ENCODE assay signal across 22 cellular contexts in genomic region chr4:56874166-56874565, GRCh38. TPM values are rescaled to one million over a fixed set of nuclear protein-coding genes. Genes with fewer than 3 reads are reported as not detected.
DNase-seq lines count a peak whose midpoint lies in the region; ATAC-seq, FAIRE-seq and TF ChIP-seq lines count a peak whose summit lies in the region.
"Had no signal": no experiment of that assay in that cellular context is flagged by ENCODE, and none has a peak within 500 bp of the region (broad histone marks: within the 10 kb centered on the region; RNA-seq: fewer than 3 reads in every experiment).

No MANE protein-coding gene starts in this region.

- TF ChIP-seq CTCF in endodermal cell (conservative IDR thresholded peaks at IDR 0.05) = no peak
- TF ChIP-seq CTCF in right atrium auricular region (IDR thresholded peaks at IDR 0.05) = no peak

- H3K27me3 ChIP-seq in endodermal cell (ENCODE audit: control insufficient read depth, insufficient read depth, low read length, poor library complexity, severe bottlenecking) (no peaks in the 10 kb centered on the region), small intestine (ENCODE audit: control insufficient read depth in 2 of 2, insufficient read depth in 2 of 2, low read length in 2 of 2) (no peaks in the 10 kb centered on the region), right atrium auricular region (no peaks in the 10 kb centered on the region)
- H3K27me3 ChIP-seq: BLaER1 treated with 17β-estradiol and CSF1 and Interleukin-3, amounts not matched to agents 10 nM and 100 nM had no signal

- H3K4me1 Mint-ChIP-seq in endodermal cell = peaks cover 16% of the 10 kb centered on the region
- no peaks in the 10 kb centered on the region for H3K4me1 Mint-ChIP-seq in T-helper 2 cell treated with Interferon-gamma antibody and Interleukin-4, amounts not matched to agents 5 μg/mL and 100 μg/mL, for 36 hours (ENCODE audit: low read depth)

- no peaks in the 10 kb centered on the region for H3K9me3 Mint-ChIP-seq in endodermal cell
- no peaks in the 10 kb centered on the region for H3K9me3 Mint-ChIP-seq in T-helper 2 cell treated with Interferon-gamma antibody and Interleukin-4, amounts not matched to agents 5 μg/mL and 100 μg/mL, for 36 hours
- H3K9me3 Mint-ChIP-seq: activated naive CD8-positive, alpha-beta T cell treated with anti-CD3 and anti-CD28 coated beads, Interleukin-2, amount 50 U/mL, for 24 hours had no signal

- 69 to 74% methylated on average over 5 to 9 of the region's 10 CpGs for WGBS in endodermal cell (ENCODE audit: insufficient coverage in 1 of 2, insufficient read length in 1 of 2), 2 experiments
- WGBS in small intestine, 3 donors = 57 to 79% (median 65%) methylated on average over 9 to 10 of the region's 10 CpGs

- H3K9ac ChIP-seq in endodermal cell (ENCODE audit: extremely low read depth, low read length, poor library complexity, severe bottlenecking) = no peak overlapping the region
- H3K9ac ChIP-seq: BLaER1 treated with 17β-estradiol and CSF1 and Interleukin-3, amounts not matched to agents 10 nM and 100 nM; SK-N-SH had no signal

- no peaks in the 10 kb centered on the region for H3K36me3 Mint-ChIP-seq in endodermal cell (ENCODE audit: low read depth)
- no peaks in the 10 kb centered on the region for H3K36me3 Mint-ChIP-seq in T-helper 2 cell treated with Interferon-gamma antibody and Interleukin-4, amounts not matched to agents 5 μg/mL and 100 μg/mL, for 36 hours (ENCODE audit: low read depth)

- H3K36me3 ChIP-seq in endodermal cell (ENCODE audit: control insufficient read depth, insufficient read depth, low read length) (no peaks in the 10 kb centered on the region), small intestine (ENCODE audit: control insufficient read depth in 2 of 2, insufficient read depth in 2 of 2, low read length in 2 of 2) (no peaks in the 10 kb centered on the region), right atrium auricular region (no peaks in the 10 kb centered on the region)
- H3K36me3 ChIP-seq: BLaER1 treated with 17β-estradiol and CSF1 and Interleukin-3, amounts not matched to agents 10 nM and 100 nM; neutrophil had no signal

- H3K27ac ChIP-seq in endodermal cell (ENCODE audit: low read depth, low read length) (no peak overlapping the region), small intestine (ENCODE audit: low read depth in 1 of 2, low read length in 1 of 2) (no peak overlapping the region), right atrium auricular region (no peak overlapping the region)
- H3K27ac ChIP-seq: BLaER1 treated with 17β-estradiol and CSF1 and Interleukin-3, amounts not matched to agents 10 nM and 100 nM; neutrophil; PC-9 had no signal

- no peaks in the 10 kb centered on the region for H3K4me1 ChIP-seq in endodermal cell (ENCODE audit: control insufficient read depth, insufficient read depth, low read length)
- H3K4me1 ChIP-seq in small intestine (ENCODE audit: control insufficient read depth in 2 of 2, insufficient read depth in 1 of 2, low read depth in 1 of 2, low read length in 1 of 2) = no peaks in the 10 kb centered on the region
- peaks cover 0 to 6% of the 10 kb centered on the region in 2 donors for H3K4me1 ChIP-seq in right atrium auricular region

- DNase-seq in DMS53 (lab: John Stamatoyannopoulos, UW) (peak; percentile 47), DMS53 treated with DMSO at 0.1 percent for 48 hours (lab: John Stamatoyannopoulos, UW; ENCODE audit: unreplicated experiment) (no peak), NCI-H748 treated with DMSO at 0.1 percent for 48 hours (lab: John Stamatoyannopoulos, UW) (peak; percentile 32), endodermal cell (peak; percentile 54), small intestine (peak; percentile 19), right atrium auricular region (ENCODE audit: low spot score) (no peak)
- DNase-seq in T-helper 2 cell treated with Interferon-gamma antibody and Interleukin-4, amounts not matched to agents 5 μg/mL and 100 μg/mL, for 36 hours (ENCODE audit: low spot score) = no peak
- DNase-seq: 8988T; activated CD4-positive, alpha-beta T cell treated with anti-CD3 and anti-CD28 coated beads, Interleukin-2, amount 50 U/mL, for 48 hours; activated naive CD8-positive, alpha-beta T cell treated with anti-CD3 and anti-CD28 coated beads, Interleukin-2, amount 50 U/mL, for 24 hours; caudate nucleus; mesendoderm; NCI-H2029 treated with DMSO at 0.1 percent for 48 hours; SK-N-SH had no signal

- ATAC-seq in HG02852 (IDR thresholded peaks at IDR 0.05; ENCODE audit: unreplicated experiment) = no peak
- ATAC-seq: activated naive CD8-positive, alpha-beta T cell treated with anti-CD3 and anti-CD28 coated beads, Interleukin-2, amount 50 U/mL, for 24 hours; sciatic nerve had no signal

- no peaks in the 10 kb centered on the region for H3K27me3 Mint-ChIP-seq in endodermal cell (ENCODE audit: insufficient read depth)
- H3K27me3 Mint-ChIP-seq in T-helper 2 cell treated with Interferon-gamma antibody and Interleukin-4, amounts not matched to agents 5 μg/mL and 100 μg/mL, for 36 hours (ENCODE audit: low read depth) = peaks cover 8% of the 10 kb centered on the region

- no peaks in the 10 kb centered on the region for H3K9me3 ChIP-seq in endodermal cell (ENCODE audit: control insufficient read depth, low read length)
- no peaks in the 10 kb centered on the region for H3K9me3 ChIP-seq in small intestine (ENCODE audit: control insufficient read depth, low read depth)
- no peaks in the 10 kb centered on the region for H3K9me3 ChIP-seq in right atrium auricular region
- H3K9me3 ChIP-seq: BLaER1 treated with 17β-estradiol and CSF1 and Interleukin-3, amounts not matched to agents 10 nM and 100 nM; neutrophil; SK-N-SH had no signal

- no peak for FAIRE-seq in small intestine (lab: Jason Lieb, UNC)
- FAIRE-seq: frontal cortex, TTC549 had no signal

- H3K27ac Mint-ChIP-seq in endodermal cell = no peak overlapping the region
- H3K27ac Mint-ChIP-seq in T-helper 2 cell treated with Interferon-gamma antibody and Interleukin-4, amounts not matched to agents 5 μg/mL and 100 μg/mL, for 36 hours = no peak overlapping the region
- H3K27ac Mint-ChIP-seq: activated naive CD8-positive, alpha-beta T cell treated with anti-CD3 and anti-CD28 coated beads, Interleukin-2, amount 50 U/mL, for 24 hours had no signal

- H3K4me3 ChIP-seq in endodermal cell (ENCODE audit: low read length) (no peak overlapping the region), small intestine (ENCODE audit: low read depth in 1 of 2, low read length in 2 of 2) (no peak overlapping the region), right atrium auricular region (no peak overlapping the region)
- H3K4me3 ChIP-seq: BLaER1 treated with 17β-estradiol and CSF1 and Interleukin-3, amounts not matched to agents 10 nM and 100 nM; PC-9 had no signal

- no peak overlapping the region for H3K4me3 Mint-ChIP-seq in endodermal cell
- no peak overlapping the region for H3K4me3 Mint-ChIP-seq in T-helper 2 cell treated with Interferon-gamma antibody and Interleukin-4, amounts not matched to agents 5 μg/mL and 100 μg/mL, for 36 hours
- H3K4me3 Mint-ChIP-seq: activated naive CD8-positive, alpha-beta T cell treated with anti-CD3 and anti-CD28 coated beads, Interleukin-2, amount 50 U/mL, for 24 hours had no signal

RNA-seq across cellular contexts. Expression of gene REST, which starts 33.5 kb away (rescaled TPM):
- 10 to 100 TPM; 88.2 to 92.2 TPM for total RNA-seq in endodermal cell
- polyA plus RNA-seq in endodermal cell (2013, experiment 1 of 2) = 27.2 TPM
- 31.7 TPM for polyA plus RNA-seq in endodermal cell (2013, experiment 2 of 2)
- 1 to 10 TPM; 3.8 to 5.4 (median 4.2) TPM for polyA plus RNA-seq in small intestine
- total RNA-seq in right atrium auricular region = 10 to 100 TPM; 25.4 to 27.8 TPM

RNA-seq across cellular contexts. Expression of gene SPINK2, which starts 52.7 kb away (rescaled TPM):
- under 1 TPM; 0.59 to 0.62 TPM for total RNA-seq in endodermal cell
- not detected for polyA plus RNA-seq in endodermal cell (2013, experiment 1 of 2)
- 0.70 TPM for polyA plus RNA-seq in endodermal cell (2013, experiment 2 of 2)
- polyA plus RNA-seq in small intestine = 1 to 10 TPM in 1 of 3 donors, under 1 TPM in 1, not detected in 1; 0.51 to 7.0 TPM
- total RNA-seq in right atrium auricular region = 10 to 100 TPM in 1 of 2 donors, under 1 TPM in 1; 0.93 to 14.7 TPM
- total RNA-seq: frontal cortex, M059J, PC-9, sciatic nerve had no signal
- polyA plus RNA-seq: SK-N-SH had no signal

Comparison
In these comparisons a context has a peak if more than half of its experiments do, and no peak if none do; other contexts are left out.
1. DNase-seq: peak in DMS53 (single experiment), NCI-H748 treated with DMSO at 0.1 percent for 48 hours (single experiment), endodermal cell (single experiment) and small intestine (single experiment); none in DMS53 treated with DMSO at 0.1 percent for 48 hours (single experiment), right atrium auricular region (single experiment) and T-helper 2 cell treated with Interferon-gamma antibody and Interleukin-4, amounts not matched to agents 5 μg/mL and 100 μg/mL, for 36 hours (single experiment).